ENCODE assay signal across 12 cellular contexts in the genomic region with DNA sequence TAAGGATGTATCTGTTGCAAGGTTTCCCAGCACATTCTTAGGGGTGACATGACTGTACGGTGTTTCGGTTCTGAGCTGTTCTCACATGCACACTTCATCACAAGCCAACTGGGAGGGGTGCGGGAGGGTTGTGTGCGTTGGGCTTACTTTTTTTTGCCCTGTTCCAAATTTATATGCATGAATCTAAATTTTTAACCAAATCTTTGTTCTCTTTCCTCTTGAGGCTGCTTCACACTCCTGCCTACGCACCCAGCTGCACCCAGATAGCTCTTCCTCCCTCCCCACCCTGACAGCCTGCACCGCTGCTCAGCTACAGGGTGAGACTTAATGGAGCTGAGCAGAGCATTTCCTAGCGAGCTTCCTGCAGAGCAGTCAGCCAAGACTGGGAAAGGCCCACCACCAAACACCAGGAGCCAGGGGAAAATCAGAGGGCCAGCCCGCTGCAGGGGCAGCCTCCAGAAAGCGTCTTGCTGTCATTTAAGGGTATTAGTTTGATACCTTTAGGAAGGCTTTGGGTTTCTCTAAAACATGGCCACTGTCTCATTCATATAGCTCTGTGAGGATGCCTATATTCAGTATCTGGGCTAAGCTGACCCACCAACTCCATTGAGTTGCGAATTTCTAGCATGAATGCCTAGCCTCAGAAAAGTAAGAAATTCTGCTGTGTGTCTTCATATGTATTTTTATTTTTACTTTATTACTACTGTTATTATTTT.
DNase-seq lines count a peak whose midpoint lies in the region; ATAC-seq and TF ChIP-seq lines count a peak whose summit lies in the region.
"Had no signal": no experiment of that assay in that cellular context is flagged by ENCODE, and none has a peak within 500 bp of the region (broad histone marks: within the 10 kb centered on the region; RNA-seq: fewer than 3 reads in every experiment).

No MANE protein-coding gene starts in this region.

- H3K27ac Mint-ChIP-seq in neural progenitor cell: no peak overlapping the region
- H3K27ac Mint-ChIP-seq: dendritic cell treated with granulocyte-macrophage colony-stimulating factor and Interleukin-4, amounts not matched to agents 40 ng/mL and 50 ng/mL, for 4 days; WTC11 had no signal

- no peak overlapping the region for H3K9ac ChIP-seq in neural progenitor cell

- no peaks in the 10 kb centered on the region for H4K20me1 ChIP-seq in neural progenitor cell (ENCODE audit: low read depth)

- no peak overlapping the region for H2AFZ ChIP-seq in neural progenitor cell (replicated peaks)

- H3K79me2 ChIP-seq in neural progenitor cell (ENCODE audit: low read depth): no peaks in the 10 kb centered on the region

- H3K9me3 ChIP-seq in neural progenitor cell (ENCODE audit: low read depth): no peaks in the 10 kb centered on the region

- H3K36me3 Mint-ChIP-seq in neural progenitor cell: no peaks in the 10 kb centered on the region
- H3K36me3 Mint-ChIP-seq: WTC11 had no signal

- H3K4me3 ChIP-seq in neural progenitor cell: no peak overlapping the region

- POLR2A ChIA-PET in RWPE1 (lab: Yijun Ruan, JAX; ENCODE audit: low non-redundant PET): no interaction called here

- TF ChIP-seq CTCF in RWPE1 (conservative IDR thresholded peaks at IDR 0.05; ENCODE audit: low read depth): no peak
- TF ChIP-seq CTCF in neural progenitor cell (IDR thresholded peaks at IDR 0.05): no peak

- CTCF ChIA-PET in RWPE1 (lab: Yijun Ruan, JAX): interaction anchor here (0.5 to 0.6 kb wide), 2 partner anchors 16 to 860 kb away, joined by 3 read pairs; no protein-coding TSS in a partner anchor

- no peak overlapping the region for H3K4me2 ChIP-seq in neural progenitor cell

- H3K4me1 ChIP-seq in neural progenitor cell: peaks cover 25% of the 10 kb centered on the region

- H3K27me3 ChIP-seq in neural progenitor cell: no peaks in the 10 kb centered on the region

- no peaks in the 10 kb centered on the region for H3K9me3 Mint-ChIP-seq in neural progenitor cell
- H3K9me3 Mint-ChIP-seq: dendritic cell treated with granulocyte-macrophage colony-stimulating factor and Interleukin-4, amounts not matched to agents 40 ng/mL and 50 ng/mL, for 4 days; WTC11 had no signal

- peaks cover 25% of the 10 kb centered on the region for H3K4me1 Mint-ChIP-seq in neural progenitor cell

- H3K27me3 Mint-ChIP-seq in neural progenitor cell (ENCODE audit: insufficient read depth, low read depth): no peaks in the 10 kb centered on the region
- H3K27me3 Mint-ChIP-seq: dendritic cell treated with granulocyte-macrophage colony-stimulating factor and Interleukin-4, amounts not matched to agents 40 ng/mL and 50 ng/mL, for 4 days had no signal

- DNase-seq in occipital lobe (lab: John Stamatoyannopoulos, UW) (peak; percentile 61), RWPE1 (ENCODE audit: low spot score) (no peak), neural progenitor cell (ENCODE audit: low spot score) (no peak), GDM1 (lab: John Stamatoyannopoulos, UW) (no peak), NCI-H446 (lab: John Stamatoyannopoulos, UW) (no peak)
- DNase-seq: kidney glomerular epithelial cell, NCI-H2029 had no signal

- no peak overlapping the region for H3K4me3 Mint-ChIP-seq in neural progenitor cell
- H3K4me3 Mint-ChIP-seq: dendritic cell treated with granulocyte-macrophage colony-stimulating factor and Interleukin-4, amounts not matched to agents 40 ng/mL and 50 ng/mL, for 4 days; WTC11 had no signal

- peaks cover 11% of the 10 kb centered on the region for H3F3A ChIP-seq in neural progenitor cell (ENCODE audit: low read depth)

- no peak overlapping the region for H3K27ac ChIP-seq in RWPE1
- no peak overlapping the region for H3K27ac ChIP-seq in neural progenitor cell

- H3K36me3 ChIP-seq in neural progenitor cell: no peaks in the 10 kb centered on the region

- ATAC-seq in GM18519 (IDR thresholded peaks at IDR 0.05; ENCODE audit: low FRiP score, unreplicated experiment) (peak; percentile 94), GM21529 (IDR thresholded peaks at IDR 0.05; ENCODE audit: unreplicated experiment) (peak; percentile 93), HG03439 (IDR thresholded peaks at IDR 0.05; ENCODE audit: unreplicated experiment) (peak; percentile 86)
- ATAC-seq: WTC11 had no signal
